2 cellular contexts compared by ENCODE assay signal in the genomic region with DNA sequence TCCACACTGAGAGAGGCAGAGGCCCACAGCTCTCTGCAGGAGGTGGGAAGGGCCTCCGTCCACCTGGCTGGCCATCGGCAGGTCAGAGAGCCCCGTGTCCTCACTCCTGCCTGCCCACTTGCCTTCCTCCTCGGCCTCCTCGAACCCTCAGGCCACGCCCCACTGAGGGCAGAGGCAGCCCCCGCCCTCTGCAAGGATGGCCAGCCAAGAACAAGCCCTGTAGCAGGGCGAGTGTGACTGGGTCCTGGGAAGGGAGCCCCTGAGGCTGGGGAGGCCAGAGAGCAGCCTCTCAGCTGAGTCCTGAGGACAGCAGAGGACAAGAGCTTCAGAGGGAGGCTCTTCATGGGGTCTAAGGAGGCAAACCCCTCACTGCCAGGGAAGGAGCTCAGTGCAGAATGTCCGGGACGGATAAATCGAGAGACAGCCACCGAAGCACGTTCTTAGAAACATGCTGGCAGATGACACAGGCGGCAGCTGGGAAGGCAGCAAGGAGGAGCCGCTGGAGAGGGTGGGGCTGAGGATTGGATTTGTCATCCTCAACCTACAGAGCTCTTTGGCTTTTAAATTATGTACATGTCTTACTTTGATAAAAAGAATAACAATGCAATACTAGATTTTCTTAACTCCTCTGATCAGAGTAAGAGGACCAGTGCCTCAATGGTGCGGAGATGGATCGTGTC.
TF ChIP-seq lines count a peak whose summit lies in the region.

No MANE protein-coding gene starts in this region.

TF ChIP-seq in HepG2, 621 proteins besides CTCF, POLR2A, EP300 and RAD21:
- TF ChIP-seq ZNF674 (CRISPR knock-in tag; IDR thresholded peaks at IDR 0.05; ENCODE audit: low read depth) (no peak), ELF4 (CRISPR knock-in tag; IDR thresholded peaks at IDR 0.05; ENCODE audit: borderline replicate concordance) (no peak), ZNF687 (CRISPR knock-in tag; IDR thresholded peaks at IDR 0.05) (no peak), ZNF768 (CRISPR knock-in tag; IDR thresholded peaks at IDR 0.05) (peak; percentile 33; the same call in 1 of the 2 replicates), ZNF367 (CRISPR knock-in tag; IDR thresholded peaks at IDR 0.05; ENCODE audit: borderline replicate concordance) (no peak), MEF2D (CRISPR knock-in tag; IDR thresholded peaks at IDR 0.05) (no peak), NFIC (IDR thresholded peaks at IDR 0.05; ENCODE audit: low read length) (no peak)
- TF ChIP-seq, protein P1, sequence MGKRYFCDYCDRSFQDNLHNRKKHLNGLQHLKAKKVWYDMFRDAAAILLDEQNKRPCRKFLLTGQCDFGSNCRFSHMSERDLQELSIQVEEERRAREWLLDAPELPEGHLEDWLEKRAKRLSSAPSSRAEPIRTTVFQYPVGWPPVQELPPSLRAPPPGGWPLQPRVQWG (CRISPR knock-in tag; IDR thresholded peaks at IDR 0.05; ENCODE audit: borderline replicate concordance, low read depth): no peak

TF ChIP-seq in SK-N-SH, 30 proteins besides CTCF, POLR2A, EP300 and RAD21:
- TF ChIP-seq RFX5 (IDR thresholded peaks at IDR 0.05; ENCODE audit: low read length) (no peak), POLR2AphosphoS5 (IDR thresholded peaks at IDR 0.05; ENCODE audit: low read depth, low read length) (no peak), ELF1 (IDR thresholded peaks at IDR 0.05) (no peak), RXRA (IDR thresholded peaks at IDR 0.05; ENCODE audit: borderline replicate concordance, low read depth) (no peak), ZBTB33 (IDR thresholded peaks at IDR 0.05; ENCODE audit: borderline replicate concordance, low read depth) (no peak), TAF1 (IDR thresholded peaks at IDR 0.05; ENCODE audit: borderline replicate concordance, low read depth, low read length) (no peak), MEF2A (IDR thresholded peaks at IDR 0.05; ENCODE audit: borderline replicate concordance, low read depth) (no peak)
TF ChIP-seq in SK-N-SH: peak in this region for 0.
